ENCODE assay signal across 22 cellular contexts in genomic region chr3:148232409-148232808, GRCh38.
DNase-seq lines count a peak whose midpoint lies in the region; ATAC-seq and TF ChIP-seq lines count a peak whose summit lies in the region.
"Had no signal": no experiment of that assay in that cellular context is flagged by ENCODE, and none has a peak within 500 bp of the region (broad histone marks: within the 10 kb centered on the region; RNA-seq: fewer than 3 reads in every experiment).

No MANE protein-coding gene starts in this region.

- ATAC-seq in SK-N-SH treated with all-trans-retinoic acid at 6 μM for 48 hours (peak; percentile 88), HG02588 (IDR thresholded peaks at IDR 0.05; ENCODE audit: unreplicated experiment) (no peak)
- ATAC-seq: HCT116, HepG2 had no signal

- WGBS in adrenal gland, 4 donors, result 67 to 86% (median 80%) methylated on average over 3 of the region's 3 CpGs

- intact Hi-C loops in adrenal gland (cut with DNase I), result no loop called here

- H3K27ac ChIP-seq in adrenal gland, result no peak overlapping the region

- no peak for TF ChIP-seq CTCF in choroid plexus epithelial cell (conservative IDR thresholded peaks at IDR 0.05; ENCODE audit: low read depth, low read length)
- TF ChIP-seq CTCF in adrenal gland (IDR thresholded peaks at IDR 0.05), result no peak

- H3K4me1 ChIP-seq in adrenal gland (replicated peaks in 1 of 2), result no peaks in the 10 kb centered on the region

- DNase-seq in ELR (ENCODE audit: low read depth), result peak; percentile 11
- DNase-seq in choroid plexus epithelial cell (ENCODE audit: low read depth), result peak; percentile 57
- peak; percentile 7 for DNase-seq in left kidney (ENCODE audit: low read depth, low spot score)
- DNase-seq in activated CD4-positive, alpha-beta T cell treated with anti-CD3 and anti-CD28 coated beads, Interleukin-2, amount 50 U/mL, for 4 hours, result no peak
- no peak for DNase-seq in AG08395 (ENCODE audit: low spot score)
- no peak for DNase-seq in adrenal gland
- DNase-seq: BE2C; C1 segment of cervical spinal cord; CD4-positive, CD25-positive, alpha-beta regulatory T cell; CD8-positive, alpha-beta memory T cell; COR-L47; DMS 273 treated with DMSO at 0.1 percent for 48 hours; DMS53; DND-41; GDM1; GOT3; H7; HFFc6 had no signal

- H3K36me3 ChIP-seq in adrenal gland (replicated peaks in 1 of 2), result no peaks in the 10 kb centered on the region
- H3K36me3 ChIP-seq: BE2C had no signal

- no peak for TF ChIP-seq POLR2A in adrenal gland (IDR thresholded peaks at IDR 0.05)

- no peak overlapping the region for H3K4me3 ChIP-seq in choroid plexus epithelial cell (ENCODE audit: low read depth, low read length)
- no peak overlapping the region for H3K4me3 ChIP-seq in adrenal gland

- H3K27me3 ChIP-seq in adrenal gland, result no peaks in the 10 kb centered on the region
- H3K27me3 ChIP-seq: BE2C had no signal

- no peaks in the 10 kb centered on the region for H3K9me3 ChIP-seq in adrenal gland (replicated peaks in 1 of 3)
- H3K9me3 ChIP-seq: BE2C had no signal

TF ChIP-seq in SK-N-SH treated with all-trans-retinoic acid at 6 μM for 48 hours, 23 proteins besides CTCF, POLR2A, EP300 and RAD21:
- TF ChIP-seq ZFP30 (CRISPR knock-in tag; IDR thresholded peaks at IDR 0.05) (no peak), CSDC2 (CRISPR knock-in tag; IDR thresholded peaks at IDR 0.05) (no peak), CREB5 (CRISPR knock-in tag; IDR thresholded peaks at IDR 0.05; ENCODE audit: low read depth) (no peak), ESRRG (CRISPR knock-in tag; IDR thresholded peaks at IDR 0.05) (no peak), TSHZ2 (CRISPR knock-in tag; IDR thresholded peaks at IDR 0.05) (no peak), TOX (CRISPR knock-in tag; IDR thresholded peaks at IDR 0.05; ENCODE audit: borderline replicate concordance) (no peak), ZNF8 (CRISPR knock-in tag; IDR thresholded peaks at IDR 0.05) (no peak), SNAI2 (CRISPR knock-in tag; IDR thresholded peaks at IDR 0.05) (no peak), ZNF565 (CRISPR knock-in tag; conservative IDR thresholded peaks at IDR 0.05; ENCODE audit: low read depth) (no peak), TCF4 (CRISPR knock-in tag; IDR thresholded peaks at IDR 0.05; ENCODE audit: borderline replicate concordance) (no peak), ZFP3 (CRISPR knock-in tag; IDR thresholded peaks at IDR 0.05) (no peak), ZNF70 (CRISPR knock-in tag; IDR thresholded peaks at IDR 0.05) (no peak), ISL1 (CRISPR knock-in tag; IDR thresholded peaks at IDR 0.05) (no peak), POU6F1 (CRISPR knock-in tag; IDR thresholded peaks at IDR 0.05; ENCODE audit: borderline replicate concordance, low read depth) (no peak), GLIS3 (CRISPR knock-in tag; IDR thresholded peaks at IDR 0.05) (no peak)

Comparison
In these comparisons a context has a peak if more than half of its experiments do, and no peak if none do; other contexts are left out.
1. DNase-seq: peak in ELR (single experiment), choroid plexus epithelial cell (single experiment) and left kidney (single experiment); none in activated CD4-positive, alpha-beta T cell treated with anti-CD3 and anti-CD28 coated beads, Interleukin-2, amount 50 U/mL, for 4 hours (0 of 2), AG08395 (single experiment) and adrenal gland (0 of 7).